In the genomic region with DNA sequence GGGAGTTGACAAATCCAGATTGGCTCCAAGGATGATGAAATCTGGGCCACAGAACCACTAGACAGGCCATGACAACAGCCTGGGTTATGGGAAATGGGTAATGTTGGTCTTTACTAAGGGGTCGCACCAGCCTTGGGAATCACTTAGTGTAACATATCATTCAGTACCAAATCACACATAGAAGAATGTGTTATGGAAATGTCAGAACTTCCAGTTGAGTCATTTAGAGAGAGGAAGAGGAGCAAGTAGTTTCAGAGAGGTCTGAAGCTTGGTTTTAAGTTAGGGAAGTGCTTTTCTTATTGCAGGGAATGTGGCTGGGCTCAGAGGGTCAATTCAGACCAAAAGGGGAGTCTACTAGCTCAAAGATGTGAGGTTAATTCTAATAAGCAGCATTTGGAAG, we compare ENCODE assay signal across 15 cellular contexts.
DNase-seq lines count a peak whose midpoint lies in the region; ATAC-seq and TF ChIP-seq lines count a peak whose summit lies in the region.
"Had no signal": no experiment of that assay in that cellular context is flagged by ENCODE, and none has a peak within 500 bp of the region (broad histone marks: within the 10 kb centered on the region; RNA-seq: fewer than 3 reads in every experiment).

No MANE protein-coding gene starts in this region.

- no peaks in the 10 kb centered on the region for H3K9me2 ChIP-seq in Loucy (replicated peaks; ENCODE audit: low read depth, low read length)

- no peak overlapping the region for H3K4ac ChIP-seq in mesenchymal stem cell (ENCODE audit: low read depth in 1 of 2, low read length in 2 of 2)

- H4K20me1 ChIP-seq in Loucy (ENCODE audit: insufficient read depth, low read length, poor library complexity, severe bottlenecking) (no peaks in the 10 kb centered on the region), mammary epithelial cell (ENCODE audit: insufficient read depth, low read length) (no peaks in the 10 kb centered on the region)

- H3K27ac ChIP-seq in 22Rv1 (0 out of 2 replicates have a peak overlapping the region, but pooled peaks have one; percentile 16), mammary epithelial cell (ENCODE audit: insufficient read depth, low read depth, low read length) (peak overlapping the region; percentile 94), mesenchymal stem cell (ENCODE audit: low read length, poor library complexity, severe bottlenecking) (no peak overlapping the region)
- H3K27ac ChIP-seq: C4-2B had no signal

- no peaks in the 10 kb centered on the region for H3K79me1 ChIP-seq in mesenchymal stem cell (replicated peaks; ENCODE audit: low read length, poor library complexity, severe bottlenecking)

- H3K14ac ChIP-seq in mesenchymal stem cell (ENCODE audit: low read length in 2 of 2): no peak overlapping the region

- no peak overlapping the region for H2BK120ac ChIP-seq in mesenchymal stem cell (ENCODE audit: low read depth, low read length)

- peak overlapping the region; percentile 80 for H2AK5ac ChIP-seq in mesenchymal stem cell (ENCODE audit: low read length, severe bottlenecking)

- BruUV-seq in mammary epithelial cell (replicated peaks; lab: Mats Ljungman, UMichigan): no TSS peak

- H3K18ac ChIP-seq in mesenchymal stem cell (ENCODE audit: low read depth in 1 of 2, low read length in 2 of 2): no peak overlapping the region

- 100% methylated on average over 1 of the region's 1 CpG for WGBS in mammary epithelial cell (ENCODE audit: low coverage, missing lambda C conversion rate)
- no CpG with 5 or more reads among the region's 1 CpG for WGBS in mesenchymal stem cell

- no peak overlapping the region for H4K8ac ChIP-seq in mesenchymal stem cell (ENCODE audit: low read length)

- no peak overlapping the region for H3K4me2 ChIP-seq in Loucy (ENCODE audit: low read depth, low read length, poor library complexity, severe bottlenecking)
- H3K4me2 ChIP-seq in mammary epithelial cell (ENCODE audit: insufficient read depth, low read depth, low read length): no peak overlapping the region
- H3K4me2 ChIP-seq in mesenchymal stem cell (ENCODE audit: low read length, poor library complexity, severe bottlenecking): no peak overlapping the region
- H3K4me2 ChIP-seq: A549 had no signal

- CTCF ChIA-PET in mammary epithelial cell (lab: Charles Lee; ENCODE audit: low non-redundant PET): no interaction called here

- in situ Hi-C loops in mammary epithelial cell (cut with MboI; ENCODE audit: low sequenced_read_pairs in 2 of 2): loop anchor here in 1 of 2 donors (10.0 kb wide), 1 partner anchor 328 kb away; no protein-coding TSS in a partner anchor

- H2BK5ac ChIP-seq in mesenchymal stem cell (ENCODE audit: low read depth, low read length, poor library complexity, severe bottlenecking): no peak overlapping the region

- H3K4me1 ChIP-seq in Loucy (ENCODE audit: insufficient read depth, low read length, poor library complexity, severe bottlenecking) (peaks cover 26% of the 10 kb centered on the region), mammary epithelial cell (ENCODE audit: insufficient read depth, low read length) (peaks cover 79% of the 10 kb centered on the region), mesenchymal stem cell (ENCODE audit: control insufficient read depth, insufficient read depth, low read depth, low read length) (peaks cover 8% of the 10 kb centered on the region)

- no peaks in the 10 kb centered on the region for H3F3A ChIP-seq in Loucy (ENCODE audit: low read depth)

- TF ChIP-seq CTCF in 22Rv1 (IDR thresholded peaks at IDR 0.05): no peak
- TF ChIP-seq CTCF in Loucy (conservative IDR thresholded peaks at IDR 0.05; ENCODE audit: low read length): no peak
- TF ChIP-seq CTCF in mammary epithelial cell (conservative IDR thresholded peaks at IDR 0.05 in 1 of 2, IDR thresholded peaks at IDR 0.05 in 1 of 2; ENCODE audit: extremely low read depth in 1 of 2, insufficient read depth in 1 of 2, low read depth in 1 of 2, low read length in 2 of 2): no peak

- H3K9ac ChIP-seq in Loucy (ENCODE audit: low read depth, low read length, poor library complexity, severe bottlenecking): no peak overlapping the region
- no peak overlapping the region for H3K9ac ChIP-seq in mammary epithelial cell (ENCODE audit: insufficient read depth, low read length)
- no peak overlapping the region for H3K9ac ChIP-seq in mesenchymal stem cell (ENCODE audit: low read length)

- intact Hi-C loops in mammary epithelial cell (cut with micrococcal nuclease): loop anchor here (2.0 to 10.0 kb wide), 2 partner anchors 138 to 198 kb away; no protein-coding TSS in a partner anchor

- dilution Hi-C loops in mammary epithelial cell (cut with HindIII; ENCODE audit: low sequenced_read_pairs): loop anchor here (5.0 to 25.0 kb wide), 2 partner anchors 36 to 331 kb away; no protein-coding TSS in a partner anchor

- DNase-seq in mammary epithelial cell: no peak
- DNase-seq in mesenchymal stem cell: no peak
- DNase-seq in activated CD4-positive, CD25-positive, alpha-beta regulatory T cell treated with anti-CD3 and anti-CD28 coated beads, Interleukin-2, amount 50 U/mL, for 72 hours: no peak
- no peak for DNase-seq in activated CD4-positive, alpha-beta T cell treated with anti-CD3 and anti-CD28 coated beads, Interleukin-2, amount 50 U/mL, for 1 hour
- DNase-seq in NAMALWA (ENCODE audit: low spot score): no peak
- DNase-seq: COR-L47, H9, NCI-H1105, NCI-H1694 treated with DMSO at 0.1 percent for 48 hours, SIG-M5 had no signal

- H2AFZ ChIP-seq in Loucy (ENCODE audit: low read length) (peak overlapping the region; percentile 44; the same call in 1 of the 2 replicates), mammary epithelial cell (ENCODE audit: low read depth, low read length) (peak overlapping the region; percentile 15), mesenchymal stem cell (ENCODE audit: low read depth, low read length) (no peak overlapping the region)

- H3K23ac ChIP-seq in mesenchymal stem cell (ENCODE audit: low read length in 2 of 2): no peak overlapping the region

- H3K79me2 ChIP-seq in Loucy (ENCODE audit: insufficient read depth, low read length) (no peaks in the 10 kb centered on the region), mammary epithelial cell (ENCODE audit: insufficient read depth, low read length) (no peaks in the 10 kb centered on the region)

- no peaks in the 10 kb centered on the region for H3K27me3 ChIP-seq in Loucy (ENCODE audit: insufficient read depth, low read length, poor library complexity, severe bottlenecking)
- no peaks in the 10 kb centered on the region for H3K27me3 ChIP-seq in mammary epithelial cell (ENCODE audit: insufficient read depth, low read length)
- no peaks in the 10 kb centered on the region for H3K27me3 ChIP-seq in mesenchymal stem cell (ENCODE audit: control insufficient read depth in 1 of 2, insufficient read depth in 1 of 2, low read length in 2 of 2)

- no peak overlapping the region for H4K91ac ChIP-seq in mesenchymal stem cell (ENCODE audit: low read length)

- no peak overlapping the region for H3K4me3 ChIP-seq in Loucy (ENCODE audit: low read length, poor library complexity, severe bottlenecking)
- no peak overlapping the region for H3K4me3 ChIP-seq in mammary epithelial cell (replicated peaks in 1 of 3; ENCODE audit: insufficient read depth in 1 of 3, low read depth in 2 of 3, low read length in 3 of 3)
- H3K4me3 ChIP-seq in mesenchymal stem cell (ENCODE audit: insufficient read depth in 1 of 2, low read depth in 1 of 2, low read length in 2 of 2): no peak overlapping the region
- H3K4me3 ChIP-seq: A549 had no signal

- H2BK12ac ChIP-seq in mesenchymal stem cell (ENCODE audit: low read length in 2 of 2): no peak overlapping the region

- H3K9me3 ChIP-seq in Loucy (ENCODE audit: insufficient read depth, low read depth, low read length): no peaks in the 10 kb centered on the region
- H3K9me3 ChIP-seq in mammary epithelial cell (replicated peaks; ENCODE audit: insufficient read depth, low read length): no peaks in the 10 kb centered on the region
- H3K9me3 ChIP-seq in mesenchymal stem cell (ENCODE audit: control insufficient read depth, low read length): no peaks in the 10 kb centered on the region
- H3K9me3 ChIP-seq: A549 had no signal

- H3K36me3 ChIP-seq in Loucy (ENCODE audit: insufficient read depth, low read length) (no peaks in the 10 kb centered on the region), mammary epithelial cell (ENCODE audit: insufficient read depth, low read length) (no peaks in the 10 kb centered on the region), mesenchymal stem cell (ENCODE audit: control insufficient read depth in 1 of 2, insufficient read depth in 2 of 2, low read depth in 1 of 2, low read length in 2 of 2) (no peaks in the 10 kb centered on the region)

- no peak for ATAC-seq in HG02852 (IDR thresholded peaks at IDR 0.05; ENCODE audit: unreplicated experiment)
- ATAC-seq: A549 had no signal

- H2BK15ac ChIP-seq in mesenchymal stem cell (ENCODE audit: low read depth, poor library complexity, severe bottlenecking): no peak overlapping the region
